Comparison of ENCODE assay signal across 1 cellular context in the genomic region with DNA sequence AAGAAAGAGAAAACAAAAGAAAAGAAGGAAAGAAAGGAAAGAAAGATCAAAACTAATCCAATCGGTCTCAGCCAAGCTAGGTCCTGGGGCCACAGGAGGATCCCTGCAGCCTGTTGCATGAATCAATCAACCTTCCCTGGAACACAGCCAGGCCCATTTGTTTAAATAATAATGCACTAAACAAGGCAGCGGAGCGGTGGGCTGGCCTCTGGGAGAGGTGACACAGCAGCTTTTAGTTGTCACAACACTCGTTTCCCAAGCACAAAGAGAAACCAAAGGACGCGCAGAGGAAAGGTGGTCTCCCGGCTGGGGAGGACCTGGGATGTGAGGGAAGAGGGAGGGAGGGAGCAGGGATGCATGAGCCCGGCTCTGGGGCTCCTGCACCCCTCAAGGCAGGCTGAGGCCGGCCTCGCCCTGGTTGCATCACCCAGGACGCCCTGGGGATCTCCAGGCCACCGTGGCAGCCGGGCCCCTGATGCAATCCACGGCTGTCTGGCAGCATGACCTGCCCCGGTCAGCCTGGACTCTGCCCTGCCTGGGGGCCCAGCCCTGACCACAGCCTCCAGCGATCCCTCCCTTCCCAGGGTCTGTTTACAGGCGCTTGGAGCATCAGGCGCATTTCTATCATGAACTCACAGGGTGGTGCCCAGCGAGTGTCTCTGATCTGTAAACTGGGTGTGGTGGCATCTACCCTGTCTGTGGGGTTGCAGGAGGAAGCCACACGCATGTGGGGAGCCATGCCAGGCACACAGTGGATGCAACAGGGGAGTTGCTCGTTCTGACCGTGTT.
TF ChIP-seq lines count a peak whose summit lies in the region.

No MANE protein-coding gene starts in this region.

TF ChIP-seq in HepG2, 621 proteins besides CTCF, POLR2A, EP300 and RAD21 (continued from another document and continues in another):
- peak; percentile 76; the same call in 1 of the 2 replicates for TF ChIP-seq ZNF230 (CRISPR knock-in tag; IDR thresholded peaks at IDR 0.05)
- TF ChIP-seq EED (CRISPR knock-in tag; IDR thresholded peaks at IDR 0.05), result no peak
- TF ChIP-seq, protein P1, sequence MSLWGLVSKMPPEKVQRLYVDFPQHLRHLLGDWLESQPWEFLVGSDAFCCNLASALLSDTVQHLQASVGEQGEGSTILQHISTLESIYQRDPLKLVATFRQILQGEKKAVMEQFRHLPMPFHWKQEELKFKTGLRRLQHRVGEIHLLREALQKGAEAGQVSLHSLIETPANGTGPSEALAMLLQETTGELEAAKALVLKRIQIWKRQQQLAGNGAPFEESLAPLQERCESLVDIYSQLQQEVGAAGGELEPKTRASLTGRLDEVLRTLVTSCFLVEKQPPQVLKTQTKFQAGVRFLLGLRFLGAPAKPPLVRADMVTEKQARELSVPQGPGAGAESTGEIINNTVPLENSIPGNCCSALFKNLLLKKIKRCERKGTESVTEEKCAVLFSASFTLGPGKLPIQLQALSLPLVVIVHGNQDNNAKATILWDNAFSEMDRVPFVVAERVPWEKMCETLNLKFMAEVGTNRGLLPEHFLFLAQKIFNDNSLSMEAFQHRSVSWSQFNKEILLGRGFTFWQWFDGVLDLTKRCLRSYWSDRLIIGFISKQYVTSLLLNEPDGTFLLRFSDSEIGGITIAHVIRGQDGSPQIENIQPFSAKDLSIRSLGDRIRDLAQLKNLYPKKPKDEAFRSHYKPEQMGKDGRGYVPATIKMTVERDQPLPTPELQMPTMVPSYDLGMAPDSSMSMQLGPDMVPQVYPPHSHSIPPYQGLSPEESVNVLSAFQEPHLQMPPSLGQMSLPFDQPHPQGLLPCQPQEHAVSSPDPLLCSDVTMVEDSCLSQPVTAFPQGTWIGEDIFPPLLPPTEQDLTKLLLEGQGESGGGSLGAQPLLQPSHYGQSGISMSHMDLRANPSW (CRISPR knock-in tag; IDR thresholded peaks at IDR 0.05; ENCODE audit: borderline replicate concordance), result no peak; the same call in 1 of the 2 replicates
- peak; percentile 99 for TF ChIP-seq RXRA (CRISPR knock-in tag; IDR thresholded peaks at IDR 0.05)
- 0 out of 2 replicates have a peak, but pooled peaks have one; percentile 48 for TF ChIP-seq ZNF660 (CRISPR knock-in tag; IDR thresholded peaks at IDR 0.05; ENCODE audit: borderline replicate concordance, low read depth)
- no peak for TF ChIP-seq SNRNP70 (IDR thresholded peaks at IDR 0.05; ENCODE audit: low read depth, low read length)
- TF ChIP-seq ZNF335 (CRISPR knock-in tag; IDR thresholded peaks at IDR 0.05), result no peak; the same call in 1 of the 2 replicates
- TF ChIP-seq, protein P2, sequence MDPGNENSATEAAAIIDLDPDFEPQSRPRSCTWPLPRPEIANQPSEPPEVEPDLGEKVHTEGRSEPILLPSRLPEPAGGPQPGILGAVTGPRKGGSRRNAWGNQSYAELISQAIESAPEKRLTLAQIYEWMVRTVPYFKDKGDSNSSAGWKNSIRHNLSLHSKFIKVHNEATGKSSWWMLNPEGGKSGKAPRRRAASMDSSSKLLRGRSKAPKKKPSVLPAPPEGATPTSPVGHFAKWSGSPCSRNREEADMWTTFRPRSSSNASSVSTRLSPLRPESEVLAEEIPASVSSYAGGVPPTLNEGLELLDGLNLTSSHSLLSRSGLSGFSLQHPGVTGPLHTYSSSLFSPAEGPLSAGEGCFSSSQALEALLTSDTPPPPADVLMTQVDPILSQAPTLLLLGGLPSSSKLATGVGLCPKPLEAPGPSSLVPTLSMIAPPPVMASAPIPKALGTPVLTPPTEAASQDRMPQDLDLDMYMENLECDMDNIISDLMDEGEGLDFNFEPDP (CRISPR knock-in tag; conservative IDR thresholded peaks at IDR 0.05), result no peak
- TF ChIP-seq, protein P3, sequence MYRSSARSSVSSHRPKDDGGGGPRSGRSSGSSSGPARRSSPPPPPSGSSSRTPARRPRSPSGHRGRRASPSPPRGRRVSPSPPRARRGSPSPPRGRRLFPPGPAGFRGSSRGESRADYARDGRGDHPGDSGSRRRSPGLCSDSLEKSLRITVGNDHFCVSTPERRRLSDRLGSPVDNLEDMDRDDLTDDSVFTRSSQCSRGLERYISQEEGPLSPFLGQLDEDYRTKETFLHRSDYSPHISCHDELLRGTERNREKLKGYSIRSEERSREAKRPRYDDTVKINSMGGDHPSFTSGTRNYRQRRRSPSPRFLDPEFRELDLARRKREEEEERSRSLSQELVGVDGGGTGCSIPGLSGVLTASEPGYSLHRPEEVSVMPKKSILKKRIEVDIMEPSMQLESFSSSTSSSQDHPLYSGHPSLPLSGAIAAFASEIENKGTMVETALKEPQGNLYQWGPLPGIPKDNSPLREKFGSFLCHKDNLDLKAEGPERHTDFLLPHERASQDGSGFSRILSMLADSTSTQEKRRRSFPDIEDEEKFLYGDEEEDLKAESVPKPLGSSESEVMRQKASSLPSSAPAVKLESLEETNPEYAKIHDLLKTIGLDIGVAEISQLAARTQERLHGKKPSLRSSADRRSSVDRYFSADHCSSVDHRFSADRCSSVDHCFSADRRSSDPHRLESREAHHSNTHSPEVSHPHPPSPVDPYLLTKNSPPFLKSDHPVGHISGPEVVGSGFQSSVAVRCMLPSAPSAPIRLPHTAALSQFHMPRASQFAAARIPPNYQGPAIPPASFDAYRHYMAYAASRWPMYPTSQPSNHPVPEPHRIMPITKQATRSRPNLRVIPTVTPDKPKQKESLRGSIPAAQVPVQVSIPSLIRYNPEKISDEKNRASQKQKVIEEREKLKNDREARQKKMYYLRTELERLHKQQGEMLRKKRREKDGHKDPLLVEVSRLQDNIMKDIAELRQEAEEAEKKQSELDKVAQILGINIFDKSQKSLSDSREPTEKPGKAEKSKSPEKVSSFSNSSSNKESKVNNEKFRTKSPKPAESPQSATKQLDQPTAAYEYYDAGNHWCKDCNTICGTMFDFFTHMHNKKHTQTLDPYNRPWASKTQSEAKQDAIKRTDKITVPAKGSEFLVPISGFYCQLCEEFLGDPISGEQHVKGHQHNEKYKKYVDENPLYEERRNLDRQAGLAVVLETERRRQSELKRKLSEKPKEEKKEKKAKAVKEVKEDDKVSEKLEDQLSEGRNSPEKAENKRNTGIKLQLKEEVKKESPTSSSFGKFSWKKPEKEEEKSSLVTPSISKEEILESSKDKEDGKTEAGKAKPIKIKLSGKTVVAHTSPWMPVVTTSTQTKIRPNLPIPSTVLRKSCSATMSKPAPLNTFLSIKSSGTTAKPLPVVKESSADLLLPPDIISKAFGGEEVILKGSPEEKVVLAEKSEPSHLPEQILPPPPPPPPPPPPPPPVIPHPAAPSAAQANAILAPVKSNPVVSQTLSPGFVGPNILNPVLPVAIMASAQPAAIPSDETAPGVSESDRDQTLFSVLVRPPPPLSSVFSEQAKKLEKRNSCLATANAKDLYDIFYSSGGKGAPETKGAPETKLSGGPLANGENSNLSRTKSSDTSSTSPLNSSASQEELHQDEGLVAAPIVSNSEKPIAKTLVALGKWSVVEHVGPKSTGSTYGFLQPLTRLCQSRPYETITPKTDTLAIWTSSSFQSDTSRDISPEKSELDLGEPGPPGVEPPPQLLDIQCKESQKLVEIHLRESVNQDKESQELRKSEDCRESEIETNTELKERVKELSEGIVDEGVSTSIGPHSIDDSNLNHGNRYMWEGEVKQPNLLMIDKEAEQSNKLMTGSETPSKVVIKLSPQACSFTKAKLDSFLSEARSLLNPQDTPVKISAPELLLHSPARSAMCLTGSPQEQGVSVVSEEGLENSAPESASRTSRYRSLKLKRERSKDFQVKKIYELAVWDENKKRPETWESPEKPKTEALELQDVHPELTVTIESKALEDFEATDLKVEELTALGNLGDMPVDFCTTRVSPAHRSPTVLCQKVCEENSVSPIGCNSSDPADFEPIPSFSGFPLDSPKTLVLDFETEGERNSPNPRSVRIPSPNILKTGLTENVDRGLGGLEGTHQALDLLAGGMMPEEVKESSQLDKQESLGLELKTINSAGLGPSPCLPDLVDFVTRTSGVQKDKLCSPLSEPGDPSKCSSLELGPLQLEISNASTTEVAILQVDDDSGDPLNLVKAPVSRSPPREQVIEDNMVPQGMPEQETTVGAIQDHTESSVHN (CRISPR knock-in tag; IDR thresholded peaks at IDR 0.05), result peak; percentile 71; the same call in 1 of the 2 replicates
- TF ChIP-seq ZSCAN9 (CRISPR knock-in tag; IDR thresholded peaks at IDR 0.05; ENCODE audit: borderline replicate concordance), result peak; percentile 65
- TF ChIP-seq ARHGAP35 (CRISPR knock-in tag; IDR thresholded peaks at IDR 0.05; ENCODE audit: borderline replicate concordance), result peak; percentile 88
- no peak for TF ChIP-seq ZNF841 (CRISPR knock-in tag; IDR thresholded peaks at IDR 0.05; ENCODE audit: borderline replicate concordance)
- peak; percentile 99 for TF ChIP-seq CBFB (CRISPR knock-in tag; IDR thresholded peaks at IDR 0.05)
- TF ChIP-seq SAP130 (CRISPR knock-in tag; IDR thresholded peaks at IDR 0.05; ENCODE audit: low read depth), result peak; percentile 97
- TF ChIP-seq ARNT2 (CRISPR knock-in tag; IDR thresholded peaks at IDR 0.05; ENCODE audit: low read depth), result 0 out of 2 replicates have a peak, but pooled peaks have one; percentile 73
- TF ChIP-seq, protein P4, sequence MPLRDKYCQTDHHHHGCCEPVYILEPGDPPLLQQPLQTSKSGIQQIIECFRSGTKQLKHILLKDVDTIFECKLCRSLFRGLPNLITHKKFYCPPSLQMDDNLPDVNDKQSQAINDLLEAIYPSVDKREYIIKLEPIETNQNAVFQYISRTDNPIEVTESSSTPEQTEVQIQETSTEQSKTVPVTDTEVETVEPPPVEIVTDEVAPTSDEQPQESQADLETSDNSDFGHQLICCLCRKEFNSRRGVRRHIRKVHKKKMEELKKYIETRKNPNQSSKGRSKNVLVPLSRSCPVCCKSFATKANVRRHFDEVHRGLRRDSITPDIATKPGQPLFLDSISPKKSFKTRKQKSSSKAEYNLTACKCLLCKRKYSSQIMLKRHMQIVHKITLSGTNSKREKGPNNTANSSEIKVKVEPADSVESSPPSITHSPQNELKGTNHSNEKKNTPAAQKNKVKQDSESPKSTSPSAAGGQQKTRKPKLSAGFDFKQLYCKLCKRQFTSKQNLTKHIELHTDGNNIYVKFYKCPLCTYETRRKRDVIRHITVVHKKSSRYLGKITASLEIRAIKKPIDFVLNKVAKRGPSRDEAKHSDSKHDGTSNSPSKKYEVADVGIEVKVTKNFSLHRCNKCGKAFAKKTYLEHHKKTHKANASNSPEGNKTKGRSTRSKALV (CRISPR knock-in tag; IDR thresholded peaks at IDR 0.05), result no peak
- peak; percentile 88 for TF ChIP-seq ZMYM2 (CRISPR knock-in tag; IDR thresholded peaks at IDR 0.05)
- peak; percentile 47; the same call in 1 of the 2 replicates for TF ChIP-seq ZNF782 (CRISPR knock-in tag; IDR thresholded peaks at IDR 0.05; ENCODE audit: borderline replicate concordance)
- no peak for TF ChIP-seq ZC3H4 (CRISPR knock-in tag; IDR thresholded peaks at IDR 0.05; ENCODE audit: borderline replicate concordance)
- TF ChIP-seq, protein P5, sequence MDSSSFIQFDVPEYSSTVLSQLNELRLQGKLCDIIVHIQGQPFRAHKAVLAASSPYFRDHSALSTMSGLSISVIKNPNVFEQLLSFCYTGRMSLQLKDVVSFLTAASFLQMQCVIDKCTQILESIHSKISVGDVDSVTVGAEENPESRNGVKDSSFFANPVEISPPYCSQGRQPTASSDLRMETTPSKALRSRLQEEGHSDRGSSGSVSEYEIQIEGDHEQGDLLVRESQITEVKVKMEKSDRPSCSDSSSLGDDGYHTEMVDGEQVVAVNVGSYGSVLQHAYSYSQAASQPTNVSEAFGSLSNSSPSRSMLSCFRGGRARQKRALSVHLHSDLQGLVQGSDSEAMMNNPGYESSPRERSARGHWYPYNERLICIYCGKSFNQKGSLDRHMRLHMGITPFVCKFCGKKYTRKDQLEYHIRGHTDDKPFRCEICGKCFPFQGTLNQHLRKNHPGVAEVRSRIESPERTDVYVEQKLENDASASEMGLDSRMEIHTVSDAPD (CRISPR knock-in tag; IDR thresholded peaks at IDR 0.05), result peak; percentile 81
- TF ChIP-seq SP4 (CRISPR knock-in tag; IDR thresholded peaks at IDR 0.05), result peak; percentile 79
- TF ChIP-seq ZNF572 (CRISPR knock-in tag; IDR thresholded peaks at IDR 0.05), result no peak
- TF ChIP-seq TRIM24 (CRISPR knock-in tag; IDR thresholded peaks at IDR 0.05), result peak; percentile 79; the same call in 1 of the 2 replicates
- no peak for TF ChIP-seq MTF2 (CRISPR knock-in tag; IDR thresholded peaks at IDR 0.05; ENCODE audit: borderline replicate concordance)
- TF ChIP-seq, protein P6, sequence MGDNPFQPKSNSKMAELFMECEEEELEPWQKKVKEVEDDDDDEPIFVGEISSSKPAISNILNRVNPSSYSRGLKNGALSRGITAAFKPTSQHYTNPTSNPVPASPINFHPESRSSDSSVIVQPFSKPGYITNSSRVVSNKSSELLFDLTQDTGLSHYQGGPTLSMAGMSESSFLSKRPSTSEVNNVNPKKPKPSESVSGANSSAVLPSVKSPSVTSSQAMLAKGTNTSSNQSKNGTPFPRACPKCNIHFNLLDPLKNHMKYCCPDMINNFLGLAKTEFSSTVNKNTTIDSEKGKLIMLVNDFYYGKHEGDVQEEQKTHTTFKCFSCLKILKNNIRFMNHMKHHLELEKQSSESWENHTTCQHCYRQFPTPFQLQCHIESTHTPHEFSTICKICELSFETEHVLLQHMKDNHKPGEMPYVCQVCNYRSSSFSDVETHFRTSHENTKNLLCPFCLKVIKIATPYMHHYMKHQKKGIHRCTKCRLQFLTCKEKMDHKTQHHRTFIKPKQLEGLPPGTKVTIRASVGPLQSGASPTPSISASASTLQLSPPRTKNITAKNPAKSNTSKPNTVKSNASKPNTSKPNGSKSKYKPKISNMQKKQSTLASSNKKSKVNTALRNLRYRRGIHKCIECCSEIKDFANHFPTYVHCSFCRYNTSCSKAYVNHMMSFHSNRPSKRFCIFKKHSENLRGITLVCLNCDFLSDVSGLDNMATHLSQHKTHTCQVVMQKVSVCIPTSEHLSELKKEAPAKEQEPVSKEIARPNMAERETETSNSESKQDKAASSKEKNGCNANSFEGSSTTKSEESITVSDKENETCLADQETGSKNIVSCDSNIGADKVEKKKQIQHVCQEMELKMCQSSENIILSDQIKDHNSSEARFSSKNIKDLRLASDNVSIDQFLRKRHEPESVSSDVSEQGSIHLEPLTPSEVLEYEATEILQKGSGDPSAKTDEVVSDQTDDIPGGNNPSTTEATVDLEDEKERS (CRISPR knock-in tag; IDR thresholded peaks at IDR 0.05), result peak; percentile 97
- TF ChIP-seq, protein P7, sequence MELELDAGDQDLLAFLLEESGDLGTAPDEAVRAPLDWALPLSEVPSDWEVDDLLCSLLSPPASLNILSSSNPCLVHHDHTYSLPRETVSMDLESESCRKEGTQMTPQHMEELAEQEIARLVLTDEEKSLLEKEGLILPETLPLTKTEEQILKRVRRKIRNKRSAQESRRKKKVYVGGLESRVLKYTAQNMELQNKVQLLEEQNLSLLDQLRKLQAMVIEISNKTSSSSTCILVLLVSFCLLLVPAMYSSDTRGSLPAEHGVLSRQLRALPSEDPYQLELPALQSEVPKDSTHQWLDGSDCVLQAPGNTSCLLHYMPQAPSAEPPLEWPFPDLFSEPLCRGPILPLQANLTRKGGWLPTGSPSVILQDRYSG (CRISPR knock-in tag; IDR thresholded peaks at IDR 0.05), result no peak
- no peak for TF ChIP-seq ZFP37 (CRISPR knock-in tag; IDR thresholded peaks at IDR 0.05; ENCODE audit: borderline replicate concordance)
- peak; percentile 97 for TF ChIP-seq MYC (CRISPR knock-in tag; IDR thresholded peaks at IDR 0.05; ENCODE audit: borderline replicate concordance)
- TF ChIP-seq ZNF343 (CRISPR knock-in tag; IDR thresholded peaks at IDR 0.05), result 0 out of 2 replicates have a peak, but pooled peaks have one; percentile 73
- TF ChIP-seq ZNF564 (CRISPR knock-in tag; IDR thresholded peaks at IDR 0.05), result peak; percentile 31; the same call in 1 of the 2 replicates
- no peak for TF ChIP-seq SNAPC2 (CRISPR knock-in tag; IDR thresholded peaks at IDR 0.05)
